ENCODE assay signal across 8 cellular contexts in the genomic region with DNA sequence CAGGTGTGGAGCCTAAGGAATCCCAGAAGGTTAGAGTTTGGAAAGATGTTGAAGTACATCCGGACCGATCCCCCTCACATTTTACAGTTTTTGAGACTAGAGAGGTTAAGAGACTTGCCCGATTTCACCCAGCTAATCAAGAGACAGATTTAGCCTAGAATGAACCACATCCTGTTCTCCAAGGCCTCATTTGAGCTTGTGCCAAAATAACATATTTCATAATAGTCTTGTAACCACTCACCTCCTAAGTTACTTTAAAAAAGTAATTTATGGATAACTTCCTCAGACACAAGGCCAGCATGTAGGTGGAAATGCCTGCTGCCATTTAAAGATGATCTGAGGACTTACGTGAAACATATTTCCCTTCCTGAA. TPM values are rescaled to one million over a fixed set of nuclear protein-coding genes. Genes with fewer than 3 reads are reported as not detected.
DNase-seq lines count a peak whose midpoint lies in the region; ATAC-seq and TF ChIP-seq lines count a peak whose summit lies in the region.

No MANE protein-coding gene starts in this region.

- H3K9me3 ChIP-seq in psoas muscle: no peaks in the 10 kb centered on the region

- no peaks in the 10 kb centered on the region for H3K36me3 ChIP-seq in psoas muscle (ENCODE audit: insufficient read depth in 1 of 2, low read depth in 1 of 2)

- peaks cover 24% of the 10 kb centered on the region for H3K4me1 ChIP-seq in psoas muscle

- intact Hi-C loops in psoas muscle (cut with DNase I): loop anchor here in 1 of 2 donors (5.0 kb wide), 1 partner anchor 247 kb away; no protein-coding TSS in a partner anchor

- 48 to 54% (median 49%) methylated on average over 4 of the region's 4 CpGs for WGBS in psoas muscle, 3 donors

- DNase-seq in CD1c-positive myeloid dendritic cell (ENCODE audit: extremely low spot score): peak; percentile 81
- DNase-seq in NAMALWA (ENCODE audit: low spot score): peak; percentile 62
- DNase-seq in cardiac fibroblast (ENCODE audit: low read depth in 2 of 2): peak; percentile 85 to 91
- DNase-seq in psoas muscle: no peak
- DNase-seq in NCI-H2029 (lab: John Stamatoyannopoulos, UW): no peak
- no peak for DNase-seq in putamen (ENCODE audit: low spot score)
- no peak for DNase-seq in NCI-H2196 treated with DMSO at 0.1 percent for 48 hours (lab: John Stamatoyannopoulos, UW; ENCODE audit: unreplicated experiment)

- ATAC-seq in GM21619 (IDR thresholded peaks at IDR 0.05; ENCODE audit: unreplicated experiment): peak; percentile 37
- peak in 2 of 4 donors; percentile 29 to 46 for ATAC-seq in psoas muscle

- peak overlapping the region; percentile 37 for H3K27ac ChIP-seq in psoas muscle

- no peaks in the 10 kb centered on the region for H3K27me3 ChIP-seq in psoas muscle (ENCODE audit: insufficient read depth in 3 of 3, low read length in 2 of 3)

- TF ChIP-seq CTCF in cardiac fibroblast (IDR thresholded peaks at IDR 0.05; ENCODE audit: low read depth, low read length) (no peak), psoas muscle (IDR thresholded peaks at IDR 0.05) (no peak)

- H3K4me3 ChIP-seq in cardiac fibroblast (replicated peaks in 1 of 2; ENCODE audit: low read depth in 2 of 2, low read length in 2 of 2) (peak overlapping the region in 1 of 2 donors; percentile 3), psoas muscle (no peak overlapping the region)

RNA-seq across cellular contexts. Expression of gene ARHGAP18, which starts 39.8 kb away (rescaled TPM):
- total RNA-seq in psoas muscle: 1 to 10 TPM; 5.2 to 6.8 (median 5.5) TPM
- polyA plus RNA-seq in psoas muscle: 1 to 10 TPM; 1.6 to 6.0 (median 4.3) TPM

Comparison
In these comparisons a context has a peak if more than half of its experiments do, and no peak if none do; other contexts are left out.
1. DNase-seq: peak in CD1c-positive myeloid dendritic cell (single experiment), NAMALWA (single experiment) and cardiac fibroblast (2 of 2); none in psoas muscle (0 of 2), NCI-H2029 (single experiment), putamen (single experiment) and NCI-H2196 treated with DMSO at 0.1 percent for 48 hours (single experiment).